24 cellular contexts compared by ENCODE assay signal in genomic region chr16:14329727-14330363, GRCh38.
"Had no signal": no experiment of that assay in that cellular context is flagged by ENCODE, and none has a peak within 500 bp of the region (broad histone marks: within the 10 kb centered on the region; RNA-seq: fewer than 3 reads in every experiment).

No MANE protein-coding gene starts in this region.

- H3K27ac Mint-ChIP-seq: activated CD8-positive, alpha-beta memory T cell treated with anti-CD3 and anti-CD28 coated beads, Interleukin-2, amount 10 ng/mL, durations not matched to agents 7 days and 5 days; activated CD8-positive, alpha-beta T cell treated with anti-CD3 and anti-CD28 coated beads for 36 hours; activated naive CD8-positive, alpha-beta T cell; activated T-helper 1 cell treated with anti-CD3 and anti-CD28 coated beads, Interleukin-12 subunit alpha, Interleukin-12 subunit beta, Interleukin-2, Interleukin-4 antibody, amounts not matched to agents 30 ng/mL and 10 ng/mL and 1 ng/mL, durations not matched to agents 14 hours and 24 hours and 36 hours; natural killer cell treated with Interleukin-12 subunit alpha and Interleukin-12 subunit beta and Interleukin-15 and Interleukin-18, amount 100 ng/mL, for 72 hours had no signal

- H3K9me3 ChIP-seq: breast epithelium, gastroesophageal sphincter, ovary, prostate gland, upper lobe of right lung had no signal

- H3K9me3 Mint-ChIP-seq: activated CD8-positive, alpha-beta T cell treated with anti-CD3 and anti-CD28 coated beads for 36 hours; activated T-helper 1 cell treated with anti-CD3 and anti-CD28 coated beads, Interleukin-12 subunit alpha, Interleukin-12 subunit beta, Interleukin-2, Interleukin-4 antibody, amounts not matched to agents 30 ng/mL and 10 ng/mL and 1 ng/mL, durations not matched to agents 14 hours and 24 hours and 36 hours; natural killer cell treated with Interleukin-12 subunit alpha and Interleukin-12 subunit beta and Interleukin-15 and Interleukin-18, amount 100 ng/mL, for 72 hours had no signal

- H3K4me3 ChIP-seq: breast epithelium, gastroesophageal sphincter, ovary, prostate gland, upper lobe of right lung had no signal

- H3K36me3 Mint-ChIP-seq: activated CD8-positive, alpha-beta memory T cell treated with anti-CD3 and anti-CD28 coated beads, Interleukin-2, amount 10 ng/mL, durations not matched to agents 7 days and 5 days; activated naive CD8-positive, alpha-beta T cell; natural killer cell treated with Interleukin-12 subunit alpha and Interleukin-12 subunit beta and Interleukin-15 and Interleukin-18, amount 100 ng/mL, for 72 hours had no signal

- H3K27ac ChIP-seq: breast epithelium, epithelial cell of prostate, gastroesophageal sphincter, ovary, prostate gland, upper lobe of right lung had no signal

- H3K27me3 Mint-ChIP-seq: activated naive CD8-positive, alpha-beta T cell had no signal

- H3K27me3 ChIP-seq: breast epithelium, gastroesophageal sphincter, ovary, upper lobe of right lung had no signal

- H3K4me3 Mint-ChIP-seq: activated CD8-positive, alpha-beta memory T cell treated with anti-CD3 and anti-CD28 coated beads, Interleukin-2, amount 10 ng/mL, durations not matched to agents 7 days and 5 days; activated CD8-positive, alpha-beta T cell treated with anti-CD3 and anti-CD28 coated beads for 36 hours; activated naive CD8-positive, alpha-beta T cell; activated T-helper 1 cell treated with anti-CD3 and anti-CD28 coated beads, Interleukin-12 subunit alpha, Interleukin-12 subunit beta, Interleukin-2, Interleukin-4 antibody, amounts not matched to agents 30 ng/mL and 10 ng/mL and 1 ng/mL, durations not matched to agents 14 hours and 24 hours and 36 hours; natural killer cell treated with Interleukin-12 subunit alpha and Interleukin-12 subunit beta and Interleukin-15 and Interleukin-18, amount 100 ng/mL, for 72 hours had no signal

- DNase-seq: activated CD4-positive, alpha-beta T cell treated with anti-CD3 and anti-CD28 coated beads for 48 hours; activated CD8-positive, alpha-beta memory T cell treated with anti-CD3 and anti-CD28 coated beads, Interleukin-2, amount 10 ng/mL, durations not matched to agents 7 days and 5 days; activated CD8-positive, alpha-beta T cell treated with anti-CD3 and anti-CD28 coated beads for 36 hours; activated gamma-delta T cell treated with Interleukin-2 at 50 U/mL for 16 hours; activated T-cell treated with anti-CD3 and anti-CD28 coated beads for 4 hours; amniotic stem cell; cortex of kidney; head of caudate nucleus; left ventricle myocardium superior; mammary epithelial cell; midbrain; ovary; stimulated activated CD4-positive, alpha-beta T cell treated with anti-CD3 and anti-CD28 coated beads, Interleukin-4, amount 100 ng/mL, for 24 hours; stimulated activated naive CD8-positive, alpha-beta T cell treated with anti-CD3 and anti-CD28 coated beads, Interleukin-15, Interleukin-2, amounts not matched to agents 100 U/mL and 50 U/mL, for 24 hours; T-helper 1 cell; T-helper 9 cell; upper lobe of right lung had no signal

- H3K36me3 ChIP-seq: breast epithelium, ovary, prostate gland, upper lobe of right lung had no signal

- H3K4me1 ChIP-seq: breast epithelium, prostate gland, upper lobe of right lung had no signal
